In genomic region chr3:46393554-46394434, GRCh38 we compare ENCODE assay signal across 12 cellular contexts. TPM values are rescaled to one million over a fixed set of nuclear protein-coding genes. Genes with fewer than 3 reads are reported as not detected.
A peak's percentile ranks its signal among the peaks of the same experiment; 100 is the strongest.
DNase-seq lines count a peak whose midpoint lies in the region; ATAC-seq, FAIRE-seq and TF ChIP-seq lines count a peak whose summit lies in the region.
"Had no signal": no experiment of that assay in that cellular context is flagged by ENCODE, and none has a peak within 500 bp of the region (broad histone marks: within the 10 kb centered on the region; RNA-seq: fewer than 3 reads in every experiment).

No MANE protein-coding gene starts in this region.

- no peak overlapping the region for H3K14ac ChIP-seq in H1 (ENCODE audit: insufficient read length)

- ATAC-seq in HG02798 (IDR thresholded peaks at IDR 0.05; ENCODE audit: poor library complexity, unreplicated experiment): no peak
- no peak for ATAC-seq in GM18517 (IDR thresholded peaks at IDR 0.05; ENCODE audit: unreplicated experiment)

- peak overlapping the region; percentile 55; the same call in 1 of the 2 replicates for H2BK20ac ChIP-seq in H1 (ENCODE audit: low read length)

- no peak overlapping the region for H3K27ac ChIP-seq in H1 (ENCODE audit: low read depth, low read length)
- H3K27ac ChIP-seq in neural progenitor cell: no peak overlapping the region
- no peak overlapping the region for H3K27ac ChIP-seq in GM23248

- H3K4me1 ChIP-seq in H1 (replicated peaks in 1 of 4; ENCODE audit: control insufficient read depth in 3 of 4, insufficient read depth in 4 of 4, low read length in 3 of 4): peaks cover 0 to 6% (median under 1%) of the 10 kb centered on the region in 4 experiments; a peak in 1 of 7 replicates
- H3K4me1 ChIP-seq in neural progenitor cell: no peaks in the 10 kb centered on the region
- no peaks in the 10 kb centered on the region for H3K4me1 ChIP-seq in GM23248 (ENCODE audit: insufficient read depth)

- H3K4me3 ChIP-seq in H1 (ENCODE audit: extremely low read depth in 1 of 4, insufficient read depth in 2 of 4, low read depth in 3 of 4, low read length in 4 of 4) (no peak overlapping the region), neural progenitor cell (no peak overlapping the region), GM23248 (no peak overlapping the region)

- H3F3A ChIP-seq in neural progenitor cell (ENCODE audit: low read depth): no peaks in the 10 kb centered on the region
- H3F3A ChIP-seq in GM23248 (ENCODE audit: insufficient read depth): no peaks in the 10 kb centered on the region

- CTCF ChIA-PET in H1 (lab: Charles Lee; ENCODE audit: partially characterized antibody): interaction anchor here (0.6 to 1.4 kb wide), 4 partner anchors 33 to 160 kb away, joined by 3 to 4 read pairs (median 4); no protein-coding TSS in a partner anchor

- no peaks in the 10 kb centered on the region for H4K20me1 ChIP-seq in H1 (replicated peaks in 1 of 2; ENCODE audit: control insufficient read depth in 1 of 2, insufficient read depth in 2 of 2, low read length in 2 of 2)
- H4K20me1 ChIP-seq in neural progenitor cell (ENCODE audit: low read depth): no peaks in the 10 kb centered on the region
- no peaks in the 10 kb centered on the region for H4K20me1 ChIP-seq in GM23248 (ENCODE audit: insufficient read depth)

- no peak for FAIRE-seq in H1 (lab: Jason Lieb, UNC)

- H3K27ac Mint-ChIP-seq in neural progenitor cell: peak overlapping the region; percentile 18

- no peak for TF ChIP-seq CTCF in H1 (IDR thresholded peaks at IDR 0.05; ENCODE audit: control extremely low read depth in 1 of 3, insufficient read depth in 1 of 3, low read depth in 1 of 3, low read length in 3 of 3)
- TF ChIP-seq CTCF in neural progenitor cell (IDR thresholded peaks at IDR 0.05): no peak

- no peak overlapping the region for H3K4me3 Mint-ChIP-seq in neural progenitor cell

- TF ChIP-seq RAD21 in H1 (IDR thresholded peaks at IDR 0.05 in 1 of 2, conservative IDR thresholded peaks at IDR 0.05 in 1 of 2; ENCODE audit: low read depth in 2 of 2, low read length in 2 of 2): no peak

- no peak overlapping the region for H4K8ac ChIP-seq in H1 (ENCODE audit: extremely low read depth, insufficient read depth, low read length)

- in situ Hi-C loops in GM23248 (cut with MboI): no loop called here

- H3K27me3 ChIP-seq in H1 (replicated peaks in 1 of 4; ENCODE audit: control insufficient read depth in 3 of 4, extremely low read depth in 1 of 4, insufficient read depth in 3 of 4, low read length in 3 of 4) (no peaks in the 10 kb centered on the region), neural progenitor cell (no peaks in the 10 kb centered on the region), GM23248 (replicated peaks; ENCODE audit: insufficient read depth) (peaks cover 31% of the 10 kb centered on the region)

- H3K36me3 ChIP-seq in H1 (ENCODE audit: control insufficient read depth in 2 of 4, insufficient read depth in 4 of 4, low read length in 3 of 4) (no peaks in the 10 kb centered on the region), neural progenitor cell (no peaks in the 10 kb centered on the region), GM23248 (ENCODE audit: low read depth) (no peaks in the 10 kb centered on the region)

- H3K56ac ChIP-seq in H1 (replicated peaks; ENCODE audit: insufficient read length, low read depth, low read length): no peak overlapping the region

- no peaks in the 10 kb centered on the region for H3K23me2 ChIP-seq in H1 (ENCODE audit: low read depth, low read length)

- H3K23ac ChIP-seq in H1 (ENCODE audit: insufficient read length): no peak overlapping the region

- DNase-seq in HS-5 (ENCODE audit: low read depth) (peak; percentile 53), NCI-H226 (peak; percentile 82), H1 (ENCODE audit: low read depth in 1 of 2, low spot score in 2 of 2) (no peak), neural progenitor cell (ENCODE audit: low spot score) (no peak), GM23248 (no peak)
- DNase-seq in stimulated activated CD4-positive, alpha-beta T cell treated with anti-CD3 and anti-CD28 coated beads, Interleukin-2, amount 100 ng/mL, for 24 hours: no peak
- DNase-seq: aorta, NCI-H774, T-helper 2 cell had no signal

- H2BK12ac ChIP-seq in H1 (ENCODE audit: low read depth, low read length): no peak overlapping the region

- H3K18ac ChIP-seq in H1 (ENCODE audit: extremely low read depth, low read length): no peak overlapping the region

- H3K36me3 Mint-ChIP-seq in neural progenitor cell: no peaks in the 10 kb centered on the region

- H2AK5ac ChIP-seq in H1 (ENCODE audit: low read depth, low read length): no peak overlapping the region

- H2AFZ ChIP-seq in H1 (ENCODE audit: low read length) (no peak overlapping the region), neural progenitor cell (replicated peaks) (no peak overlapping the region), GM23248 (no peak overlapping the region)

- no peaks in the 10 kb centered on the region for H3K79me2 ChIP-seq in H1 (ENCODE audit: control insufficient read depth in 1 of 2, insufficient read depth in 2 of 2, low read length in 2 of 2)
- no peaks in the 10 kb centered on the region for H3K79me2 ChIP-seq in neural progenitor cell (ENCODE audit: low read depth)
- no peaks in the 10 kb centered on the region for H3K79me2 ChIP-seq in GM23248 (ENCODE audit: insufficient read depth)

- H2BK15ac ChIP-seq in H1 (ENCODE audit: low read length): no peak overlapping the region

- no peaks in the 10 kb centered on the region for H3K9me3 Mint-ChIP-seq in neural progenitor cell

- no peak overlapping the region for H2BK120ac ChIP-seq in H1 (replicated peaks; ENCODE audit: low read depth, low read length)

- H3K79me1 ChIP-seq in H1 (ENCODE audit: low read depth, low read length): no peaks in the 10 kb centered on the region

- TF ChIP-seq POLR2A in H1 (IDR thresholded peaks at IDR 0.05; ENCODE audit: control extremely low read depth in 1 of 2, low read depth in 2 of 2, low read length in 2 of 2): no peak

- H3K27me3 Mint-ChIP-seq in neural progenitor cell (ENCODE audit: insufficient read depth, low read depth): no peaks in the 10 kb centered on the region

- H3K9ac ChIP-seq in H1 (replicated peaks in 1 of 4; ENCODE audit: extremely low read depth in 1 of 4, low read depth in 3 of 4, low read length in 3 of 4) (no peak overlapping the region), neural progenitor cell (no peak overlapping the region), GM23248 (no peak overlapping the region)

- POLR2A ChIA-PET in H1 (lab: Charles Lee; ENCODE audit: partially characterized antibody): no interaction called here

- H2BK5ac ChIP-seq in H1 (ENCODE audit: low read depth, low read length): no peak overlapping the region; the same call in 1 of the 2 replicates

- H4K5ac ChIP-seq in H1 (ENCODE audit: insufficient read length, low read depth, low read length): no peak overlapping the region

- no peak overlapping the region for H4K91ac ChIP-seq in H1 (replicated peaks; ENCODE audit: insufficient read length, low read length)

- 85% methylated on average over 8 of the region's 8 CpGs; no CpG with 5 or more reads in 1 of the 2 experiments for WGBS in H1 (ENCODE audit: extremely low coverage in 1 of 2, insufficient coverage in 1 of 2, insufficient read length in 1 of 2, insufficient replicate concordance in 2 of 2, low coverage in 1 of 2, low lambda C conversion rate in 2 of 2, missing lambda C conversion rate in 1 of 2), 2 experiments
- 77 to 79% methylated on average over 8 of the region's 8 CpGs for WGBS in GM23248 (ENCODE audit: low coverage in 1 of 2, low lambda C conversion rate in 2 of 2, missing lambda C conversion rate in 2 of 2), 2 experiments

- H3K4me1 Mint-ChIP-seq in neural progenitor cell: peaks cover 2% of the 10 kb centered on the region

- H3K9me2 ChIP-seq in GM23248 (ENCODE audit: insufficient read depth): no peaks in the 10 kb centered on the region

- H3K4ac ChIP-seq in H1 (replicated peaks; ENCODE audit: insufficient read length, low read depth, low read length): no peak overlapping the region

- H3K9me3 ChIP-seq in H1 (ENCODE audit: insufficient read depth in 2 of 2, low read depth in 1 of 2, low read length in 1 of 2) (no peaks in the 10 kb centered on the region), neural progenitor cell (ENCODE audit: low read depth) (no peaks in the 10 kb centered on the region), GM23248 (ENCODE audit: low read depth) (no peaks in the 10 kb centered on the region)

- no peak for TF ChIP-seq EP300 in H1 (IDR thresholded peaks at IDR 0.05; ENCODE audit: borderline replicate concordance in 1 of 2, low read depth in 2 of 2, low read length in 2 of 2)

- H3K4me2 ChIP-seq in H1 (ENCODE audit: insufficient read depth in 1 of 2, low read depth in 2 of 2, low read length in 2 of 2) (no peak overlapping the region), neural progenitor cell (no peak overlapping the region), GM23248 (ENCODE audit: unreplicated experiment) (no peak overlapping the region)

RNA-seq across cellular contexts. Expression of gene CCRL2, which starts 13.3 kb away (rescaled TPM):
- total RNA-seq in H1 (2021; fragmentation: NEBNext Ultra II Directional; extraction: Animal tissue kit (Norgen Biotek cat#: 25700)): not detected in 2 replicates
- polyA plus RNA-seq in H1 (2011; rRNA removed) (not detected in 2 replicates), GM23248 (2016; fragmentation: Nextera tagmentation; extraction: Ambion mirVana) (not detected in 2 replicates)
- not detected for polyA plus RNA-seq in H1 (2011; cell fraction: cytosol; rRNA removed)
- not detected for polyA plus RNA-seq in H1 (2011; cell fraction: nucleus; rRNA removed)
- not detected in 4 replicates for polyA plus RNA-seq in H1 (2012, experiment 1 of 2)
- not detected for polyA plus RNA-seq in H1 (2012, experiment 2 of 2)
- not detected for polyA plus RNA-seq in H1 (2013, experiment 1 of 2)
- not detected for polyA plus RNA-seq in H1 (2013, experiment 2 of 2)
- not detected in 2 replicates for polyA minus RNA-seq in H1 (2011; rRNA and poly(A)+ RNA removed)
- polyA minus RNA-seq in H1 (2011; cell fraction: cytosol; rRNA and poly(A)+ RNA removed): not detected
- polyA minus RNA-seq in H1 (2011; cell fraction: nucleus; rRNA and poly(A)+ RNA removed): not detected
- not detected in 2 replicates for total RNA-seq in neural progenitor cell (ENCODE audit: low replicate concordance)
- not detected in 2 replicates for total RNA-seq in GM23248 (2014; rRNA removed; shearing (Covaris generic))

RNA-seq across cellular contexts. Expression of gene CCR5, which starts 23.0 kb away (rescaled TPM):
- not detected in 2 replicates for total RNA-seq in H1 (2021; fragmentation: NEBNext Ultra II Directional; extraction: Animal tissue kit (Norgen Biotek cat#: 25700))
- polyA plus RNA-seq in H1 (2011; rRNA removed) (not detected in 2 replicates), GM23248 (2016; fragmentation: Nextera tagmentation; extraction: Ambion mirVana) (not detected in 2 replicates)
- not detected for polyA plus RNA-seq in H1 (2011; cell fraction: cytosol; rRNA removed)
- not detected for polyA plus RNA-seq in H1 (2011; cell fraction: nucleus; rRNA removed)
- polyA plus RNA-seq in H1 (2012, experiment 1 of 2): not detected in 4 replicates
- polyA plus RNA-seq in H1 (2012, experiment 2 of 2): not detected
- not detected for polyA plus RNA-seq in H1 (2013, experiment 1 of 2)
- not detected for polyA plus RNA-seq in H1 (2013, experiment 2 of 2)
- not detected in 2 replicates for polyA minus RNA-seq in H1 (2011; rRNA and poly(A)+ RNA removed)
- polyA minus RNA-seq in H1 (2011; cell fraction: cytosol; rRNA and poly(A)+ RNA removed): not detected
- not detected for polyA minus RNA-seq in H1 (2011; cell fraction: nucleus; rRNA and poly(A)+ RNA removed)
- not detected in 2 replicates for total RNA-seq in neural progenitor cell (ENCODE audit: low replicate concordance)
- not detected in 2 replicates for total RNA-seq in GM23248 (2014; rRNA removed; shearing (Covaris generic))
- total RNA-seq: pulmonary artery endothelial cell had no signal

RNA-seq across cellular contexts. Expression of gene CCR2, which starts 39.9 kb away (rescaled TPM):
- not detected in 2 replicates for total RNA-seq in H1 (2021; fragmentation: NEBNext Ultra II Directional; extraction: Animal tissue kit (Norgen Biotek cat#: 25700))
- polyA plus RNA-seq in H1 (2011; rRNA removed) (not detected in 2 replicates), GM23248 (2016; fragmentation: Nextera tagmentation; extraction: Ambion mirVana) (not detected in 2 replicates)
- polyA plus RNA-seq in H1 (2011; cell fraction: cytosol; rRNA removed): not detected
- polyA plus RNA-seq in H1 (2011; cell fraction: nucleus; rRNA removed): not detected
- not detected in 4 replicates for polyA plus RNA-seq in H1 (2012, experiment 1 of 2)
- polyA plus RNA-seq in H1 (2012, experiment 2 of 2): not detected
- not detected for polyA plus RNA-seq in H1 (2013, experiment 1 of 2)
- polyA plus RNA-seq in H1 (2013, experiment 2 of 2): not detected
- not detected in 2 replicates for polyA minus RNA-seq in H1 (2011; rRNA and poly(A)+ RNA removed)
- polyA minus RNA-seq in H1 (2011; cell fraction: cytosol; rRNA and poly(A)+ RNA removed): not detected
- not detected for polyA minus RNA-seq in H1 (2011; cell fraction: nucleus; rRNA and poly(A)+ RNA removed)
- total RNA-seq in neural progenitor cell (ENCODE audit: low replicate concordance): not detected in 2 replicates
- total RNA-seq in GM23248 (2014; rRNA removed; shearing (Covaris generic)): not detected in 2 replicates
- total RNA-seq: pulmonary artery endothelial cell had no signal

Comparison
In these comparisons a context has a peak if more than half of its experiments do, and no peak if none do; other contexts are left out.
1. DNase-seq: peak in HS-5 (single experiment) and NCI-H226 (single experiment); none in H1 (0 of 2), neural progenitor cell (single experiment), GM23248 (single experiment) and stimulated activated CD4-positive, alpha-beta T cell treated with anti-CD3 and anti-CD28 coated beads, Interleukin-2, amount 100 ng/mL, for 24 hours (0 of 2).